In genomic region chr12:101841069-101841468, GRCh38 we compare ENCODE assay signal across 1 cellular context.
TF ChIP-seq lines count a peak whose summit lies in the region.

No MANE protein-coding gene starts in this region.

TF ChIP-seq in HepG2, 621 proteins besides CTCF, POLR2A, EP300 and RAD21:
- TF ChIP-seq ZNF512 (CRISPR knock-in tag; IDR thresholded peaks at IDR 0.05) (peak; percentile 83), FOXK1 (CRISPR knock-in tag; IDR thresholded peaks at IDR 0.05; ENCODE audit: borderline replicate concordance, low read depth) (no peak)
